ENCODE assay signal across 12 cellular contexts in genomic region chr6:32069878-32070515, GRCh38.
"Had no signal": no experiment of that assay in that cellular context is flagged by ENCODE, and none has a peak within 500 bp of the region (broad histone marks: within the 10 kb centered on the region; RNA-seq: fewer than 3 reads in every experiment).

No MANE protein-coding gene starts in this region.

- H3K27me3 Mint-ChIP-seq: activated CD4-positive, alpha-beta T cell treated with anti-CD3 and anti-CD28 coated beads, Interleukin-2, amount 10 ng/mL, durations not matched to agents 7 days and 5 days had no signal

- DNase-seq: activated CD4-positive, alpha-beta T cell treated with anti-CD3 and anti-CD28 coated beads, Interleukin-2, amount 10 ng/mL, durations not matched to agents 7 days and 5 days; activated CD4-positive, CD25-positive, alpha-beta regulatory T cell; activated naive CD4-positive, alpha-beta T cell treated with anti-CD3 and anti-CD28 coated beads, Interleukin-2, amount 50 U/mL, for 16 hours; adrenal gland; mesendoderm; ovary; retina; stimulated activated naive B cell treated with anti-CD40 and anti-IgM and Interleukin-4, amounts not matched to agents 10 μg/mL and 1 μg/mL and 100 μg/mL, for 72 hours; T-helper 2 cell had no signal

- ATAC-seq: left lobe of liver; stimulated activated naive B cell treated with anti-CD40 and anti-IgM and Interleukin-4, amounts not matched to agents 10 μg/mL and 1 μg/mL and 100 μg/mL, for 72 hours had no signal

- H3K36me3 ChIP-seq: adrenal gland, ovary had no signal

- H3K36me3 Mint-ChIP-seq: stimulated activated naive B cell treated with anti-CD40 and anti-IgM and Interleukin-4, amounts not matched to agents 10 μg/mL and 1 μg/mL and 100 μg/mL, for 72 hours had no signal

- H3K27ac Mint-ChIP-seq: activated CD4-positive, alpha-beta T cell treated with anti-CD3 and anti-CD28 coated beads, Interleukin-2, amount 10 ng/mL, durations not matched to agents 7 days and 5 days; stimulated activated naive B cell treated with anti-CD40 and anti-IgM and Interleukin-4, amounts not matched to agents 10 μg/mL and 1 μg/mL and 100 μg/mL, for 72 hours had no signal

- H3K9me3 ChIP-seq: adrenal gland, body of pancreas, ovary had no signal

- H3K4me3 ChIP-seq: adrenal gland, body of pancreas, ovary had no signal

- H3K4me1 Mint-ChIP-seq: activated CD4-positive, alpha-beta T cell treated with anti-CD3 and anti-CD28 coated beads, Interleukin-2, amount 10 ng/mL, durations not matched to agents 7 days and 5 days; stimulated activated naive B cell treated with anti-CD40 and anti-IgM and Interleukin-4, amounts not matched to agents 10 μg/mL and 1 μg/mL and 100 μg/mL, for 72 hours had no signal

- H3K9me3 Mint-ChIP-seq: activated CD4-positive, alpha-beta T cell treated with anti-CD3 and anti-CD28 coated beads, Interleukin-2, amount 10 ng/mL, durations not matched to agents 7 days and 5 days; stimulated activated naive B cell treated with anti-CD40 and anti-IgM and Interleukin-4, amounts not matched to agents 10 μg/mL and 1 μg/mL and 100 μg/mL, for 72 hours had no signal

- H3K27ac ChIP-seq: body of pancreas, ovary had no signal

- H3K27me3 ChIP-seq: adrenal gland, body of pancreas, dorsolateral prefrontal cortex, ovary had no signal

- H3K4me1 ChIP-seq: adrenal gland, body of pancreas had no signal

- H3K4me3 Mint-ChIP-seq: activated CD4-positive, alpha-beta T cell treated with anti-CD3 and anti-CD28 coated beads, Interleukin-2, amount 10 ng/mL, durations not matched to agents 7 days and 5 days; stimulated activated naive B cell treated with anti-CD40 and anti-IgM and Interleukin-4, amounts not matched to agents 10 μg/mL and 1 μg/mL and 100 μg/mL, for 72 hours had no signal
